In the genomic region with DNA sequence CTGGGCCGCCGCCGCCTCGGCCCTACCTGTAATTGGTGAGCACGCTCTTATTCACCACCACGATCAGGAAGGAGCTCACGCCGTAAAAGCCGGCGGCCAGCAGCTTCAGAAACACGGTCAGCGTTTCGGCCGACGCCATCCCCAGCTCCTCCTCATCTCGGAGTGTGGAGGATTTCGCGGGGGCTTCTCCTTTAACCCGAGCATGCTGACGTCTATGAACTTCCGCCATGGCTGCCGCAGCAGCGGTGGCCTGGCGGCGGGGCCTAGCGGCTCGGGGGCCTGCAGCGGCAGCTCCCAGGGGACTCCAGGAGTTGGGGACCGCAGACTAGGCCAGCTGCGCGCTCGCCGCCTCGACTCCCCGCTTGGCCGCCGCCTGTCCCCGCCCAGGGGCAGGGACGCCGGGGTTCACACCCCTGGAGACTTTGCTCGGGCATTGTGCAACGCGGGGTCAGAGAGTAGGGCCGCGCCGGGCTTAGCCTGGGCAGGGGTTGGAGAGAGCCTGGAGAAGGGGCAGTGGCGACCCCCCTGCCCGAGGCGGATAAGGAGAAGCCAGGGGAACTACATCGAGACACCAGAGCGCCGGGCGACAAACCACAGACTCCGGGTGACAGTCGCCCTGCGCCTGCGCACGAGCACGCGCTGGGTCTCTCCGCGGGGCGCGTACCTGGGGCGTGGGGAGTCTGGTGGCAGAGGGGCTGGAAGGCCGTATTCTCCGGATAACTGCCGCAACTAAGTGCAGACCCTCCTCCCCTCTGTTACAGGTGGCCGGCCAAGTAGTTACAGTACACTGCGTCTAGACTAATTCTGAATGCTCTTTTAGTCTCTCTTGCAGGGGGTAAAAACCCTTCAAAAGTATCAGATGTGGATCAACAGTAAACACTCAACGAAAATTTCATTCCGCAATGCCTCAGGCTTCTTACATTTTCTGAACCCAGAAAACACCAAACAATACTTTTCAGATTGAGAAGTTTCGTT, we compare ENCODE assay signal across 8 cellular contexts. TPM values are rescaled to one million over a fixed set of nuclear protein-coding genes. Genes with fewer than 3 reads are reported as not detected.
A peak's percentile ranks its signal among the peaks of the same experiment; 100 is the strongest.
DNase-seq lines count a peak whose midpoint lies in the region; ATAC-seq and TF ChIP-seq lines count a peak whose summit lies in the region.

A gene (minus strand): TSS at position 364 of the 975 bp plus-strand sequence. CDS start 135 bp downstream, at position 229.

- TF ChIP-seq EP300 in gastroesophageal sphincter (IDR thresholded peaks at IDR 0.05) = no peak
- no peak for TF ChIP-seq EP300 in suprapubic skin (IDR thresholded peaks at IDR 0.05)

- H3K9me3 ChIP-seq in HAP-1 (no peaks in the 10 kb centered on the region), gastroesophageal sphincter (no peaks in the 10 kb centered on the region), suprapubic skin (no peaks in the 10 kb centered on the region)

- TF ChIP-seq POLR2A in gastroesophageal sphincter (IDR thresholded peaks at IDR 0.05) (peak; percentile 72 to 84), suprapubic skin (IDR thresholded peaks at IDR 0.05) (peak in 1 of 2 donors; percentile 38)

- no peaks in the 10 kb centered on the region for H3K27me3 ChIP-seq in HAP-1 (ENCODE audit: low read depth)
- no peaks in the 10 kb centered on the region for H3K27me3 ChIP-seq in gastroesophageal sphincter
- no peaks in the 10 kb centered on the region for H3K27me3 ChIP-seq in suprapubic skin

- TF ChIP-seq CTCF in gastroesophageal sphincter (IDR thresholded peaks at IDR 0.05) (no peak), suprapubic skin (IDR thresholded peaks at IDR 0.05) (no peak)

- DNase-seq in GF-D8 (lab: John Stamatoyannopoulos, UW) (peak; percentile 85), HAP-1 (ENCODE audit: low spot score in 2 of 2) (peak; percentile 83 to 92), M059J (ENCODE audit: low read depth) (peak; percentile 64), SK-MEL-5 (ENCODE audit: low read depth, low spot score) (peak; percentile 62), nucleus accumbens (lab: John Stamatoyannopoulos, UW) (peak in 55 of 56 donors; percentile 15 to 90 (median 79)), suprapubic skin (ENCODE audit: low spot score in 2 of 2) (peak; percentile 87)
- DNase-seq in activated naive CD4-positive, alpha-beta T cell (lab: John Stamatoyannopoulos, UW) = peak; percentile 33 to 69 (median 60)

- in situ Hi-C loops in HAP-1 (cut with MboI; ENCODE audit: low sequenced_read_pairs) (no loop called here), SK-MEL-5 (cut with HindIII; ENCODE audit: low pct_unique_long_range_greater_than_20kb, low sequenced_read_pairs) (no loop called here)

- peaks cover 15% of the 10 kb centered on the region for H3K36me3 ChIP-seq in HAP-1 (replicated peaks)
- peaks cover 0 to 14% of the 10 kb centered on the region in 2 donors for H3K36me3 ChIP-seq in gastroesophageal sphincter
- peaks cover 5% of the 10 kb centered on the region for H3K36me3 ChIP-seq in suprapubic skin

- 5 to 29% methylated on average over 1 to 14 of the region's 73 CpGs for WGBS in gastroesophageal sphincter (ENCODE audit: low coverage in 1 of 2), 2 donors
- WGBS in suprapubic skin = 2% methylated on average over 28 of the region's 73 CpGs

- peaks cover 7% of the 10 kb centered on the region; the same call in 1 of the 2 replicates for H3K4me1 ChIP-seq in HAP-1
- H3K4me1 ChIP-seq in gastroesophageal sphincter = peaks cover 0 to 29% (median 14%) of the 10 kb centered on the region in 3 donors
- H3K4me1 ChIP-seq in suprapubic skin = peaks cover 33% of the 10 kb centered on the region

- H3K4me3 ChIP-seq in HAP-1 = peak within 1 kb of the TSS; percentile 67
- peak within 1 kb of the TSS; percentile 62 to 79 for H3K4me3 ChIP-seq in gastroesophageal sphincter
- peak within 1 kb of the TSS; percentile 90 for H3K4me3 ChIP-seq in suprapubic skin

- ATAC-seq in gastroesophageal sphincter = peak; percentile 87

- H3K27ac ChIP-seq in gastroesophageal sphincter (peak within 1 kb of the TSS; percentile 84 to 96 (median 94)), suprapubic skin (peak within 1 kb of the TSS; percentile 95)

RNA-seq across cellular contexts. Expression of the gene that starts here (rescaled TPM):
- total RNA-seq in M059J (2014; rRNA removed; shearing (Covaris generic)) = 13.1 and 20.1 TPM in 2 replicates
- 5.4 TPM in 2 replicates for total RNA-seq in SK-MEL-5 (2014; rRNA removed; shearing (Covaris generic))
- polyA plus RNA-seq in SK-MEL-5 (2015; cell fraction: cytosol; rRNA removed) = 5.6 and 6.8 TPM in 2 replicates
- 10.5 and 12.2 TPM in 2 replicates for polyA plus RNA-seq in SK-MEL-5 (2015; cell fraction: nucleus; rRNA removed)
- total RNA-seq in gastroesophageal sphincter (10 to 100 TPM in 1 of 4 donors, 1 to 10 TPM in 3; 7.7 to 13.4 (median 9.2) TPM), suprapubic skin (10 to 100 TPM; 11.3 to 20.3 (median 17.4) TPM)

Comparison
In these comparisons a context has a peak if more than half of its experiments do, and no peak if none do; other contexts are left out.
1. Peak in every context shown above with its lines: DNase-seq, ATAC-seq, H3K4me3 ChIP-seq and H3K27ac ChIP-seq.